In the genomic region with DNA sequence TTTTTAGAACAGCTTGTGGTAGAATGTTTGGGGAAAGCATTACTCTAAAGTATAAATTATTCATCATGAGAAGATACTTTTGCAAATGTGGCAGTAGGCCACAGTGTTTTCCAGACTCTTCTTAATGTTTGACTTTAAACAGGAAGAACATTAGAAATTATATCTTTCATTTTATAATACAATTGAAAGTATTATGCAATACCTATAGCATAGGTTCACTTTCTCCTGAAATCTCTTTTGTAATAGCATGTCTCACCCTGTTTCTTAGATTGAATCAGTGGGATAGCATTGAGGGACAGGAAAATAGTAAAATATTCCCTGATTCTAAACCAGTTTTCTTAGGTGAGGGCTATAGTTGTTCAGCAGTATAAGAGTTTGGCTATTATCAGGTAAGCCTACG, we compare ENCODE assay signal across 28 cellular contexts. TPM values are rescaled to one million over a fixed set of nuclear protein-coding genes. Genes with fewer than 3 reads are reported as not detected.
A peak's percentile ranks its signal among the peaks of the same experiment; 100 is the strongest.
DNase-seq lines count a peak whose midpoint lies in the region; ATAC-seq, FAIRE-seq and TF ChIP-seq lines count a peak whose summit lies in the region.
"Had no signal": no experiment of that assay in that cellular context is flagged by ENCODE, and none has a peak within 500 bp of the region (broad histone marks: within the 10 kb centered on the region; RNA-seq: fewer than 3 reads in every experiment).

No MANE protein-coding gene starts in this region.

- H2AK9ac ChIP-seq in IMR-90 (replicated peaks; ENCODE audit: low read depth, low read length, poor library complexity), result no peak overlapping the region

- H3K56ac ChIP-seq in IMR-90 (ENCODE audit: extremely low read depth, insufficient read depth, low read length) (no peak overlapping the region), H1 (replicated peaks; ENCODE audit: insufficient read length, low read depth, low read length) (no peak overlapping the region)

- CTCF ChIA-PET in IMR-90 (lab: Yijun Ruan, JAX) (no interaction called here), K562 (lab: Yijun Ruan, JAX; ENCODE audit: low intra/inter-chr PET ratio) (no interaction called here), H1 (lab: Charles Lee; ENCODE audit: partially characterized antibody) (interaction anchor here (0.7 kb wide), 1 partner anchor 39 kb away, joined by 3 read pairs; no protein-coding TSS in a partner anchor)

- peaks cover 21 to 48% of the 10 kb centered on the region in 2 experiments for H3K79me1 ChIP-seq in IMR-90 (ENCODE audit: low read depth in 1 of 2, low read length in 2 of 2)
- peaks cover 5% of the 10 kb centered on the region; the same call in 1 of the 2 replicates for H3K79me1 ChIP-seq in H1 (ENCODE audit: low read depth, low read length)

- no peak for FAIRE-seq in K562 (lab: Jason Lieb, UNC)
- FAIRE-seq in H1 (lab: Jason Lieb, UNC), result no peak
- FAIRE-seq: A204.1, GM12878, GM12892, GM18507 had no signal

- H3K79me2 ChIP-seq in K562 (ENCODE audit: control insufficient read depth, insufficient read depth, low read length) (peaks cover 22% of the 10 kb centered on the region; the same call in 1 of the 3 replicates), H1 (ENCODE audit: control insufficient read depth in 1 of 2, insufficient read depth in 2 of 2, low read length in 2 of 2) (peaks cover 0 to 68% of the 10 kb centered on the region in 2 experiments; a peak in 2 of 4 replicates)

- H3K4ac ChIP-seq in IMR-90 (ENCODE audit: low read depth, low read length), result no peak overlapping the region
- no peak overlapping the region for H3K4ac ChIP-seq in H1 (replicated peaks; ENCODE audit: insufficient read length, low read depth, low read length)

- TF ChIP-seq CTCF in IMR-90 (conservative IDR thresholded peaks at IDR 0.05; ENCODE audit: low read depth, low read length) (no peak), K562 (IDR thresholded peaks at IDR 0.05 in 2 of 3, conservative IDR thresholded peaks at IDR 0.05 in 1 of 3; ENCODE audit: insufficient read depth in 2 of 3, low read depth in 1 of 3, low read length in 3 of 3) (no peak), H1 (IDR thresholded peaks at IDR 0.05; ENCODE audit: control extremely low read depth in 1 of 3, insufficient read depth in 1 of 3, low read depth in 1 of 3, low read length in 3 of 3) (no peak)

- DNase-seq in IMR-90 (no peak), K562 (ENCODE audit: extremely low read depth in 1 of 4, low spot score in 3 of 4) (no peak), H1 (ENCODE audit: low read depth in 1 of 2, low spot score in 2 of 2) (no peak), epithelial cell of prostate (ENCODE audit: low read depth, low spot score) (no peak), GF-D8 (lab: John Stamatoyannopoulos, UW) (no peak), H4 (ENCODE audit: low spot score) (no peak)
- no peak for DNase-seq in activated CD4-positive, CD25-positive, alpha-beta regulatory T cell treated with anti-CD3 and anti-CD28 coated beads, Interleukin-2, amount 50 U/mL, for 72 hours
- DNase-seq: 8988T; ACHN; BE2C; C1 segment of cervical spinal cord; CD4-positive, alpha-beta memory T cell; CD4-positive, CD25-positive, alpha-beta regulatory T cell; CD8-positive, alpha-beta memory T cell; COR-L47; DMS 273 treated with DMSO at 0.1 percent for 48 hours; DMS153; DMS53; DMS79; DND-41; EL; GDM1 had no signal

- H2BK15ac ChIP-seq in IMR-90 (ENCODE audit: low read depth, low read length), result no peak overlapping the region
- H2BK15ac ChIP-seq in H1 (ENCODE audit: low read length), result no peak overlapping the region

- no peak overlapping the region for H3K14ac ChIP-seq in IMR-90 (replicated peaks; ENCODE audit: low read depth, low read length)
- no peak overlapping the region for H3K14ac ChIP-seq in H1 (ENCODE audit: insufficient read length)

- H3K9me1 ChIP-seq in IMR-90 (ENCODE audit: insufficient read depth, low read length) (0 out of 2 replicates have a peak, but pooled peaks cover 7% of the 10 kb centered on the region), K562 (ENCODE audit: control insufficient read depth, insufficient read depth, low read length) (no peaks in the 10 kb centered on the region)

- H2BK120ac ChIP-seq in IMR-90 (ENCODE audit: low read depth, low read length) (no peak overlapping the region), H1 (replicated peaks; ENCODE audit: low read depth, low read length) (no peak overlapping the region)

- H4K20me1 ChIP-seq in IMR-90 (ENCODE audit: insufficient read depth, low read length), result peaks cover 18% of the 10 kb centered on the region
- H4K20me1 ChIP-seq in K562 (replicated peaks; ENCODE audit: control insufficient read depth, insufficient read depth, low read length), result no peaks in the 10 kb centered on the region
- peaks cover 0 to 7% of the 10 kb centered on the region in 2 experiments for H4K20me1 ChIP-seq in H1 (replicated peaks in 1 of 2; ENCODE audit: control insufficient read depth in 1 of 2, insufficient read depth in 2 of 2, low read length in 2 of 2)

- H3K36me3 ChIP-seq in IMR-90 (ENCODE audit: control insufficient read depth, insufficient read depth, low read length) (no peaks in the 10 kb centered on the region), K562 (ENCODE audit: control insufficient read depth, insufficient read depth, low read length) (no peaks in the 10 kb centered on the region), H1 (ENCODE audit: control insufficient read depth in 2 of 4, insufficient read depth in 4 of 4, low read length in 3 of 4) (no peaks in the 10 kb centered on the region)
- H3K36me3 ChIP-seq: BE2C had no signal

- H3K9me3 ChIP-seq in IMR-90 (ENCODE audit: control insufficient read depth, insufficient read depth, low read length) (no peaks in the 10 kb centered on the region), K562 (replicated peaks; ENCODE audit: control insufficient read depth, insufficient read depth, low read depth, low read length) (no peaks in the 10 kb centered on the region), H1 (ENCODE audit: insufficient read depth in 2 of 2, low read depth in 1 of 2, low read length in 1 of 2) (no peaks in the 10 kb centered on the region)
- H3K9me3 ChIP-seq: BE2C had no signal

- no peaks in the 10 kb centered on the region for H3K23me2 ChIP-seq in H1 (ENCODE audit: low read depth, low read length)

- H3K23ac ChIP-seq in IMR-90 (ENCODE audit: low read depth, low read length) (no peak overlapping the region), H1 (ENCODE audit: insufficient read length) (no peak overlapping the region)

- H4K91ac ChIP-seq in IMR-90 (ENCODE audit: insufficient read depth, low read depth, low read length), result no peak overlapping the region
- H4K91ac ChIP-seq in H1 (replicated peaks; ENCODE audit: insufficient read length, low read length), result no peak overlapping the region

- H3K4me1 ChIP-seq in IMR-90 (ENCODE audit: control insufficient read depth, insufficient read depth, low read length) (no peaks in the 10 kb centered on the region), K562 (replicated peaks in 1 of 2; ENCODE audit: control insufficient read depth in 2 of 2, insufficient read depth in 2 of 2, low read length in 2 of 2) (no peaks in the 10 kb centered on the region), H1 (replicated peaks in 1 of 4; ENCODE audit: control insufficient read depth in 3 of 4, insufficient read depth in 4 of 4, low read length in 3 of 4) (0 out of 7 replicates have a peak, but pooled peaks cover 0 to 4% (median 0%) of the 10 kb centered on the region in 4 experiments)
- H3K4me1 ChIP-seq: BE2C, BLaER1 had no signal

- no peak overlapping the region for H2AFZ ChIP-seq in IMR-90 (replicated peaks; ENCODE audit: low read length, poor library complexity)
- H2AFZ ChIP-seq in K562 (ENCODE audit: low read depth, low read length), result no peak overlapping the region
- H2AFZ ChIP-seq in H1 (ENCODE audit: low read length), result no peak overlapping the region

- WGBS in IMR-90 (ENCODE audit: extremely low coverage in 2 of 2, insufficient read length in 1 of 2), 2 experiments, result no CpG with 5 or more reads among the region's 1 CpG
- WGBS in K562 (ENCODE audit: insufficient coverage, low coverage, missing lambda C conversion rate), result 69% methylated on average over 1 of the region's 1 CpG
- WGBS in H1 (ENCODE audit: extremely low coverage in 1 of 2, insufficient coverage in 1 of 2, insufficient read length in 1 of 2, insufficient replicate concordance in 2 of 2, low coverage in 1 of 2, low lambda C conversion rate in 2 of 2, missing lambda C conversion rate in 1 of 2), 2 experiments, result 87% methylated on average over 1 of the region's 1 CpG; no CpG with 5 or more reads in 1 of the 2 experiments

- intact Hi-C loops in IMR-90 (cut with micrococcal nuclease) (no loop called here), K562 (cut with micrococcal nuclease) (no loop called here)

- H4K8ac ChIP-seq in IMR-90 (ENCODE audit: low read depth in 2 of 2, low read length in 2 of 2) (no peak overlapping the region), H1 (ENCODE audit: extremely low read depth, insufficient read depth, low read length) (no peak overlapping the region)

- no TSS peak for BruUV-seq in IMR-90 (replicated peaks; lab: Mats Ljungman, UMichigan)
- BruUV-seq in K562 (replicated peaks; lab: Mats Ljungman, UMichigan), result no TSS peak

- H3K18ac ChIP-seq in IMR-90 (ENCODE audit: low read depth, low read length) (no peak overlapping the region), H1 (ENCODE audit: extremely low read depth, low read length) (no peak overlapping the region)

- H3K9ac ChIP-seq in IMR-90 (ENCODE audit: low read depth, low read length) (no peak overlapping the region), K562 (ENCODE audit: insufficient read depth in 1 of 2, low read depth in 2 of 2, low read length in 2 of 2) (no peak overlapping the region), H1 (replicated peaks in 1 of 4; ENCODE audit: extremely low read depth in 1 of 4, low read depth in 3 of 4, low read length in 3 of 4) (no peak overlapping the region)
- H3K9ac ChIP-seq: BLaER1 had no signal

- TF ChIP-seq POLR2A in IMR-90 (IDR thresholded peaks at IDR 0.05; ENCODE audit: low read depth, low read length), result no peak
- no peak for TF ChIP-seq POLR2A in K562 (conservative IDR thresholded peaks at IDR 0.05)
- TF ChIP-seq POLR2A in H1 (IDR thresholded peaks at IDR 0.05; ENCODE audit: control extremely low read depth in 1 of 2, low read depth in 2 of 2, low read length in 2 of 2), result no peak

- H2BK5ac ChIP-seq in IMR-90 (ENCODE audit: low read depth, low read length, poor library complexity, severe bottlenecking) (no peak overlapping the region), H1 (ENCODE audit: low read depth, low read length) (no peak overlapping the region)

- TF ChIP-seq EP300 in K562 (IDR thresholded peaks at IDR 0.05; ENCODE audit: low read length) (no peak), H1 (IDR thresholded peaks at IDR 0.05; ENCODE audit: borderline replicate concordance in 1 of 2, low read depth in 2 of 2, low read length in 2 of 2) (no peak)

- H3K4me3 ChIP-seq in IMR-90 (ENCODE audit: insufficient read depth, low read depth, low read length) (no peak overlapping the region), K562 (no peak overlapping the region), H1 (ENCODE audit: extremely low read depth in 1 of 4, insufficient read depth in 2 of 4, low read depth in 3 of 4, low read length in 4 of 4) (no peak overlapping the region)
- H3K4me3 ChIP-seq: BLaER1, GM12878 had no signal

- H3K27me3 ChIP-seq in IMR-90 (ENCODE audit: control insufficient read depth, insufficient read depth, low read length) (no peaks in the 10 kb centered on the region), K562 (ENCODE audit: control insufficient read depth in 2 of 2, insufficient read depth in 2 of 2, low read length in 2 of 2) (no peaks in the 10 kb centered on the region), H1 (replicated peaks in 1 of 4; ENCODE audit: control insufficient read depth in 3 of 4, extremely low read depth in 1 of 4, insufficient read depth in 3 of 4, low read length in 3 of 4) (no peaks in the 10 kb centered on the region)
- H3K27me3 ChIP-seq: BE2C, BLaER1 had no signal

- H2AK5ac ChIP-seq in IMR-90 (ENCODE audit: low read depth, low read length), result no peak overlapping the region
- no peak overlapping the region for H2AK5ac ChIP-seq in H1 (ENCODE audit: low read depth, low read length)

- no peak for TF ChIP-seq RAD21 in IMR-90 (IDR thresholded peaks at IDR 0.05; ENCODE audit: low read length)
- TF ChIP-seq RAD21 in K562 (CRISPR knock-in tag; conservative IDR thresholded peaks at IDR 0.05 in 1 of 2, IDR thresholded peaks at IDR 0.05 in 1 of 2), result no peak
- no peak for TF ChIP-seq RAD21 in H1 (IDR thresholded peaks at IDR 0.05 in 1 of 2, conservative IDR thresholded peaks at IDR 0.05 in 1 of 2; ENCODE audit: low read depth in 2 of 2, low read length in 2 of 2)

- H3K27ac ChIP-seq in IMR-90 (ENCODE audit: insufficient read depth, low read length) (no peak overlapping the region), K562 (ENCODE audit: extremely low read depth, low read depth, low read length) (no peak overlapping the region), H1 (ENCODE audit: low read depth, low read length) (no peak overlapping the region), epithelial cell of prostate (peak overlapping the region; percentile 0)
- H3K27ac ChIP-seq: BLaER1 had no signal

- H2BK12ac ChIP-seq in H1 (ENCODE audit: low read depth, low read length), result no peak overlapping the region

- no peak overlapping the region for H3K4me2 ChIP-seq in IMR-90 (ENCODE audit: low read depth, low read length)
- H3K4me2 ChIP-seq in K562 (ENCODE audit: insufficient read depth, low read length), result no peak overlapping the region
- no peak overlapping the region for H3K4me2 ChIP-seq in H1 (ENCODE audit: insufficient read depth in 1 of 2, low read depth in 2 of 2, low read length in 2 of 2)
- H3K4me2 ChIP-seq: BLaER1 had no signal

- no peak for ATAC-seq in IMR-90 (ENCODE audit: low read depth)
- no peak for ATAC-seq in K562
- no peak for ATAC-seq in GM21447 (IDR thresholded peaks at IDR 0.05; ENCODE audit: unreplicated experiment)
- ATAC-seq: GM12878 had no signal

- H4K5ac ChIP-seq in IMR-90 (ENCODE audit: low read depth, low read length) (no peak overlapping the region), H1 (ENCODE audit: insufficient read length, low read depth, low read length) (no peak overlapping the region)

- in situ Hi-C loops in IMR-90 (cut with MboI; ENCODE audit: low sequenced_read_pairs), result no loop called here
- in situ Hi-C loops in K562 (cut with MboI), result no loop called here

- dilution Hi-C loops in IMR-90 (cut with HindIII; ENCODE audit: low sequenced_read_pairs, unreplicated experiment), result no loop called here

- POLR2A ChIA-PET in IMR-90 (lab: Charles Lee; ENCODE audit: unreplicated experiment), result no interaction called here
- POLR2A ChIA-PET in K562 (lab: Yijun Ruan, JAX), result no interaction called here
- POLR2A ChIA-PET in H1 (lab: Charles Lee; ENCODE audit: partially characterized antibody), result interaction anchor here (0.9 to 1.4 kb wide), 2 partner anchors 10 to 23 kb away, joined by 4 read pairs; a partner anchor contains a TSS

- H2BK20ac ChIP-seq in IMR-90 (ENCODE audit: low read depth, low read length) (no peak overlapping the region), H1 (ENCODE audit: low read length) (no peak overlapping the region)

RNA-seq across cellular contexts. Expression of a gene that starts 23.1 kb away (rescaled TPM):
- 33.9 and 39.4 TPM in 2 replicates for total RNA-seq in IMR-90 (2012; rRNA removed)
- 17.9 and 18.7 TPM in 2 replicates for polyA plus RNA-seq in IMR-90 (2012; rRNA removed)
- 5.2 and 8.9 TPM in 2 replicates for polyA plus RNA-seq in IMR-90 (2012; cell fraction: cytosol; rRNA removed)
- polyA plus RNA-seq in IMR-90 (2012; cell fraction: nucleus; rRNA removed; ENCODE audit: low replicate concordance), result 14.4 and 61.9 TPM in 2 replicates
- total RNA-seq in K562 (2011; cell fraction: chromatin; rRNA removed; ENCODE audit: low replicate concordance), result 44.4 and 158 TPM in 2 replicates
- 15.7 and 25.1 TPM in 2 replicates for total RNA-seq in K562 (2011; cell fraction: nucleolus; rRNA removed)
- 33.9 and 38.9 TPM in 2 replicates for total RNA-seq in K562 (2011; cell fraction: nucleoplasm; rRNA removed)
- total RNA-seq in K562 (2014; rRNA removed), result 8.7 and 12.9 TPM in 2 replicates
- total RNA-seq in K562 (2014; rRNA removed; fragmentation: Illumina TruSeq; extraction: Trizol), result 21.6 and 26.5 TPM in 2 replicates
- total RNA-seq in K562 (2015; rRNA removed; fragmentation: Illumina TruSeq; extraction: Trizol), result 18.8 and 19.0 TPM in 2 replicates
- total RNA-seq in K562 (2021), result 18.9 and 20.0 TPM in 2 replicates
- 19.4 and 25.2 TPM in 2 replicates for polyA plus RNA-seq in K562 (2011; rRNA removed)
- 8.1 and 8.5 TPM in 2 replicates for polyA plus RNA-seq in K562 (2011; cell fraction: cytosol; rRNA removed)
- polyA plus RNA-seq in K562 (2011; cell fraction: nucleus; rRNA removed), result 57.1 and 61.1 TPM in 2 replicates
- 9.7 and 10.8 TPM in 2 replicates for polyA plus RNA-seq in K562 (2012)
- polyA plus RNA-seq in K562 (2014; fragmentation: Illumina TruSeq; extraction: Trizol), result 11.9 and 16.1 TPM in 2 replicates
- polyA plus RNA-seq in K562 (2014; fragmentation: Nextera tagmentation; extraction: Ambion mirVana), result 1 to 10 TPM; 5.9 to 7.4 TPM
- polyA plus RNA-seq in K562 (2014; rRNA removed), result 10.0 and 11.6 TPM in 2 replicates
- polyA minus RNA-seq in K562 (2011; rRNA and poly(A)+ RNA removed), result 38.2 and 47.0 TPM in 2 replicates
- polyA minus RNA-seq in K562 (2011; cell fraction: cytosol; rRNA and poly(A)+ RNA removed), result 15.3 and 18.0 TPM in 2 replicates
- 24.4 and 43.3 TPM in 2 replicates for polyA minus RNA-seq in K562 (2011; cell fraction: nucleus; rRNA and poly(A)+ RNA removed)
- 43.0 and 43.8 TPM in 2 replicates for total RNA-seq in H1 (2021; fragmentation: NEBNext Ultra II Directional; extraction: Animal tissue kit (Norgen Biotek cat#: 25700))
- 12.5 and 19.2 TPM in 2 replicates for polyA plus RNA-seq in H1 (2011; rRNA removed)
- polyA plus RNA-seq in H1 (2011; cell fraction: cytosol; rRNA removed), result 18.9 TPM
- polyA plus RNA-seq in H1 (2011; cell fraction: nucleus; rRNA removed), result 40.3 TPM
- 16.4 to 27.3 TPM (median 20.0 TPM) in 4 replicates for polyA plus RNA-seq in H1 (2012, experiment 1 of 2)
- polyA plus RNA-seq in H1 (2012, experiment 2 of 2), result 1.6 TPM
- polyA plus RNA-seq in H1 (2013, experiment 1 of 2), result 28.8 TPM
- polyA plus RNA-seq in H1 (2013, experiment 2 of 2), result 29.1 TPM
- polyA minus RNA-seq in H1 (2011; rRNA and poly(A)+ RNA removed), result 58.3 and 67.9 TPM in 2 replicates
- polyA minus RNA-seq in H1 (2011; cell fraction: cytosol; rRNA and poly(A)+ RNA removed), result 19.7 TPM
- 60.1 TPM for polyA minus RNA-seq in H1 (2011; cell fraction: nucleus; rRNA and poly(A)+ RNA removed)
- total RNA-seq in H4 (2014; rRNA removed; shearing (Covaris generic)), result 31.9 and 39.2 TPM in 2 replicates

RNA-seq across cellular contexts. Expression of a gene that starts 23.2 kb away (rescaled TPM):
- 38.2 and 40.3 TPM in 2 replicates for total RNA-seq in IMR-90 (2012; rRNA removed)
- 19.7 and 22.9 TPM in 2 replicates for polyA plus RNA-seq in IMR-90 (2012; rRNA removed)
- 6.3 and 14.3 TPM in 2 replicates for polyA plus RNA-seq in IMR-90 (2012; cell fraction: cytosol; rRNA removed)
- 14.9 and 43.2 TPM in 2 replicates for polyA plus RNA-seq in IMR-90 (2012; cell fraction: nucleus; rRNA removed; ENCODE audit: low replicate concordance)
- 158 and 334 TPM in 2 replicates for total RNA-seq in K562 (2011; cell fraction: chromatin; rRNA removed; ENCODE audit: low replicate concordance)
- 55.7 and 66.5 TPM in 2 replicates for total RNA-seq in K562 (2011; cell fraction: nucleolus; rRNA removed)
- total RNA-seq in K562 (2011; cell fraction: nucleoplasm; rRNA removed), result 143 and 208 TPM in 2 replicates
- 35.1 and 55.9 TPM in 2 replicates for total RNA-seq in K562 (2014; rRNA removed)
- 71.6 and 80.8 TPM in 2 replicates for total RNA-seq in K562 (2014; rRNA removed; fragmentation: Illumina TruSeq; extraction: Trizol)
- total RNA-seq in K562 (2015; rRNA removed; fragmentation: Illumina TruSeq; extraction: Trizol), result 58.3 and 68.1 TPM in 2 replicates
- 32.8 and 37.9 TPM in 2 replicates for total RNA-seq in K562 (2021)
- 65.8 and 81.4 TPM in 2 replicates for polyA plus RNA-seq in K562 (2011; rRNA removed)
- 20.5 and 31.6 TPM in 2 replicates for polyA plus RNA-seq in K562 (2011; cell fraction: cytosol; rRNA removed)
- polyA plus RNA-seq in K562 (2011; cell fraction: nucleus; rRNA removed), result 54.8 and 71.5 TPM in 2 replicates
- polyA plus RNA-seq in K562 (2012), result 26.4 and 31.0 TPM in 2 replicates
- polyA plus RNA-seq in K562 (2014; fragmentation: Illumina TruSeq; extraction: Trizol), result 67.4 and 69.1 TPM in 2 replicates
- polyA plus RNA-seq in K562 (2014; fragmentation: Nextera tagmentation; extraction: Ambion mirVana), result 10 to 100 TPM; 21.5 to 21.7 TPM
- polyA plus RNA-seq in K562 (2014; rRNA removed), result 51.1 and 58.1 TPM in 2 replicates
- polyA minus RNA-seq in K562 (2011; rRNA and poly(A)+ RNA removed), result 94.6 and 105 TPM in 2 replicates
- polyA minus RNA-seq in K562 (2011; cell fraction: cytosol; rRNA and poly(A)+ RNA removed), result 14.5 and 15.3 TPM in 2 replicates
- polyA minus RNA-seq in K562 (2011; cell fraction: nucleus; rRNA and poly(A)+ RNA removed), result 70.0 and 79.6 TPM in 2 replicates
- 28.7 and 28.8 TPM in 2 replicates for total RNA-seq in H1 (2021; fragmentation: NEBNext Ultra II Directional; extraction: Animal tissue kit (Norgen Biotek cat#: 25700))
- 11.9 and 14.3 TPM in 2 replicates for polyA plus RNA-seq in H1 (2011; rRNA removed)
- polyA plus RNA-seq in H1 (2011; cell fraction: cytosol; rRNA removed), result 22.4 TPM
- polyA plus RNA-seq in H1 (2011; cell fraction: nucleus; rRNA removed), result 21.5 TPM
- 16.2 to 27.6 TPM (median 19.6 TPM) in 4 replicates for polyA plus RNA-seq in H1 (2012, experiment 1 of 2)
- 2.3 TPM for polyA plus RNA-seq in H1 (2012, experiment 2 of 2)
- 24.6 TPM for polyA plus RNA-seq in H1 (2013, experiment 1 of 2)
- 23.0 TPM for polyA plus RNA-seq in H1 (2013, experiment 2 of 2)
- polyA minus RNA-seq in H1 (2011; rRNA and poly(A)+ RNA removed), result 39.0 and 60.6 TPM in 2 replicates
- polyA minus RNA-seq in H1 (2011; cell fraction: cytosol; rRNA and poly(A)+ RNA removed), result 12.4 TPM
- 76.0 TPM for polyA minus RNA-seq in H1 (2011; cell fraction: nucleus; rRNA and poly(A)+ RNA removed)
- 29.5 and 38.1 TPM in 2 replicates for total RNA-seq in H4 (2014; rRNA removed; shearing (Covaris generic))
